In the genomic region with DNA sequence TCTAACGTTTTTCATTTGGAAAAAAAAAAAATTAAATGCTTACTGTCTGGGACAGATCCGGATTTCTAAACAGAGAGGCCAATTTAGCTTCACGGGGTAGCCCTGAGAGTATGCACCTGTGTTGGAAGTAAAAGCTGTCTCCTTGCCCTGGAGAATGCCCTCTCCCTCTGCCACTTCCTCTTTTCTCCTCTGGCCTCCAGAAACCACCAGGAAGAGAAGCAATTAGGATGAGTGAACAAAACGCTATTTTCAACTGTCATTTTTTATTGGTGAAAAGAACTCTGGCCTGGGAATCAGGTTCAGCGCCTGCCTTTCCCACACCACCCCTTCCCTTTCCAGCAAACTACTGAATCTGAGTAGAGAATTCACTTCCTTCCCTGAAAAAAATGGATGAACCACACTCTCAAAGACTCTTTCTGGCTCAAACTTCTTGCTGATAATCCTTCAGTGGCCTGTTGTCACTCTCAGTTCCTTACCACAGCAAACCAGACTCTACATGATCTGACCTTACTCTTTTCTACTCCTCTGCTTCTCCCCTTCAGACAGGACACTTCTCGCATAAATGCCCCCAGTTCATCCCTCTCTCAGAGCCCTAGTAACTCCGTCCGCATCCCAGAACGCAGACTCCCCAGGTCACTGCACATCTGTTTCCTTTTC, we compare ENCODE assay signal across 10 cellular contexts. TPM values are rescaled to one million over a fixed set of nuclear protein-coding genes. Genes with fewer than 3 reads are reported as not detected.
DNase-seq lines count a peak whose midpoint lies in the region; ATAC-seq and TF ChIP-seq lines count a peak whose summit lies in the region.
"Had no signal": no experiment of that assay in that cellular context is flagged by ENCODE, and none has a peak within 500 bp of the region (broad histone marks: within the 10 kb centered on the region; RNA-seq: fewer than 3 reads in every experiment).

No MANE protein-coding gene starts in this region.

- H3K4me3 ChIP-seq in fibroblast of lung (replicated peaks in 1 of 4; ENCODE audit: control extremely low read depth in 1 of 4, insufficient read depth in 1 of 4, low read depth in 3 of 4, low read length in 4 of 4): no peak overlapping the region
- no peak overlapping the region for H3K4me3 ChIP-seq in thoracic aorta

- no peak overlapping the region for H3K4me3 Mint-ChIP-seq in activated naive CD4-positive, alpha-beta T cell treated with anti-CD3 and anti-CD28 coated beads for 36 hours

- no peak overlapping the region for H2AFZ ChIP-seq in fibroblast of lung (ENCODE audit: low read length)

- peaks cover 10% of the 10 kb centered on the region for H3K36me3 Mint-ChIP-seq in activated naive CD4-positive, alpha-beta T cell treated with anti-CD3 and anti-CD28 coated beads for 36 hours (ENCODE audit: low read depth)

- POLR2A ChIA-PET in RWPE1 (lab: Yijun Ruan, JAX; ENCODE audit: low non-redundant PET): no interaction called here

- H3K4me1 Mint-ChIP-seq in activated naive CD4-positive, alpha-beta T cell treated with anti-CD3 and anti-CD28 coated beads for 36 hours (ENCODE audit: low read depth): peaks cover 90% of the 10 kb centered on the region

- H3K36me3 ChIP-seq in fibroblast of lung (ENCODE audit: control insufficient read depth, insufficient read depth, low read length) (no peaks in the 10 kb centered on the region), thoracic aorta (no peaks in the 10 kb centered on the region)

- ATAC-seq in thoracic aorta (ENCODE audit: insufficient number of reproducible peaks, low FRiP score, low read depth): no peak

- H3K4me1 ChIP-seq in fibroblast of lung (ENCODE audit: control insufficient read depth, extremely low read depth, insufficient read depth, low read length) (peaks cover 24% of the 10 kb centered on the region), thoracic aorta (ENCODE audit: control insufficient read depth in 1 of 2, low read depth in 2 of 2) (peaks cover 81 to 97% of the 10 kb centered on the region in 2 donors)

- CTCF ChIA-PET in activated naive CD4-positive, alpha-beta T cell treated with anti-CD3 and anti-CD28 coated beads for 36 hours (lab: Charles Lee): no interaction called here
- CTCF ChIA-PET in RWPE1 (lab: Yijun Ruan, JAX): interaction anchor here (1.3 kb wide), 1 partner anchor 12 kb away, joined by 3 read pairs; no protein-coding TSS in a partner anchor

- no peak overlapping the region for H3K4me2 ChIP-seq in fibroblast of lung (ENCODE audit: extremely low read depth, insufficient read depth, low read length)

- DNase-seq in activated naive CD4-positive, alpha-beta T cell treated with anti-CD3 and anti-CD28 coated beads for 36 hours: no peak
- no peak for DNase-seq in activated naive CD4-positive, alpha-beta T cell treated with Interleukin-2 at 50 U/mL for 16 hours
- DNase-seq in SKM-1 (lab: John Stamatoyannopoulos, UW; ENCODE audit: unreplicated experiment) (peak; percentile 15), fibroblast of lung (ENCODE audit: low read depth in 2 of 2) (no peak), thoracic aorta (ENCODE audit: low spot score) (no peak), UCSD-AML1 (lab: John Stamatoyannopoulos, UW; ENCODE audit: unreplicated experiment) (no peak), NCI-H2107 (lab: John Stamatoyannopoulos, UW) (no peak), RWPE1 (ENCODE audit: low spot score) (no peak)
- DNase-seq: NCI-H524 treated with DMSO at 0.1 percent for 48 hours had no signal

- H3K27ac Mint-ChIP-seq in activated naive CD4-positive, alpha-beta T cell treated with anti-CD3 and anti-CD28 coated beads for 36 hours: peak overlapping the region; percentile 32

- H3K27ac ChIP-seq in fibroblast of lung (ENCODE audit: insufficient read depth, low read length) (peak overlapping the region; percentile 39), thoracic aorta (peak overlapping the region; percentile 81 to 86), RWPE1 (no peak overlapping the region)
- H3K27ac ChIP-seq: C4-2B had no signal

- H4K20me1 ChIP-seq in fibroblast of lung (ENCODE audit: control insufficient read depth, extremely low read depth, insufficient read depth, low read length): no peaks in the 10 kb centered on the region

- TF ChIP-seq CTCF in fibroblast of lung (conservative IDR thresholded peaks at IDR 0.05 in 1 of 2, IDR thresholded peaks at IDR 0.05 in 1 of 2; ENCODE audit: low read depth in 1 of 2, low read length in 2 of 2) (no peak), thoracic aorta (IDR thresholded peaks at IDR 0.05) (no peak), RWPE1 (conservative IDR thresholded peaks at IDR 0.05; ENCODE audit: low read depth) (no peak)

- no peaks in the 10 kb centered on the region for H3K27me3 Mint-ChIP-seq in activated naive CD4-positive, alpha-beta T cell treated with anti-CD3 and anti-CD28 coated beads for 36 hours (ENCODE audit: low read depth)

- intact Hi-C loops in activated naive CD4-positive, alpha-beta T cell treated with anti-CD3 and anti-CD28 coated beads for 36 hours (cut with micrococcal nuclease): loop anchor here (1.0 kb wide), 2 partner anchors 7 to 13 kb away; no protein-coding TSS in a partner anchor

- H3K9ac ChIP-seq in fibroblast of lung (ENCODE audit: insufficient read depth, low read length): no peak overlapping the region

- H3K27me3 ChIP-seq in fibroblast of lung (ENCODE audit: control insufficient read depth, insufficient read depth, low read length): no peaks in the 10 kb centered on the region
- no peaks in the 10 kb centered on the region for H3K27me3 ChIP-seq in thoracic aorta (replicated peaks; ENCODE audit: insufficient read depth)

- H3K79me2 ChIP-seq in fibroblast of lung (ENCODE audit: control insufficient read depth, insufficient read depth, low read length): peaks cover 82% of the 10 kb centered on the region

- no peaks in the 10 kb centered on the region for H3K9me3 Mint-ChIP-seq in activated naive CD4-positive, alpha-beta T cell treated with anti-CD3 and anti-CD28 coated beads for 36 hours

- H3K9me3 ChIP-seq in fibroblast of lung (ENCODE audit: control insufficient read depth, insufficient read depth, low read depth, low read length) (no peaks in the 10 kb centered on the region), thoracic aorta (no peaks in the 10 kb centered on the region)

RNA-seq across cellular contexts. Expression of gene KLF7, which starts 29.8 kb away (rescaled TPM):
- total RNA-seq in activated naive CD4-positive, alpha-beta T cell treated with anti-CD3 and anti-CD28 coated beads for 36 hours: 10 to 100 TPM; 30.1 to 32.2 TPM
- total RNA-seq in fibroblast of lung (11.3 and 12.9 TPM in 2 replicates), thoracic aorta (10 to 100 TPM; 27.2 to 28.3 TPM)
- 15.4 and 21.0 TPM in 2 replicates for polyA plus RNA-seq in fibroblast of lung
- polyA plus RNA-seq in fibroblast of lung (2012): 7.7 and 15.8 TPM in 2 replicates
- polyA minus RNA-seq in fibroblast of lung (ENCODE audit: low replicate concordance): 101 and 108 TPM in 2 replicates
